In the genomic region with DNA sequence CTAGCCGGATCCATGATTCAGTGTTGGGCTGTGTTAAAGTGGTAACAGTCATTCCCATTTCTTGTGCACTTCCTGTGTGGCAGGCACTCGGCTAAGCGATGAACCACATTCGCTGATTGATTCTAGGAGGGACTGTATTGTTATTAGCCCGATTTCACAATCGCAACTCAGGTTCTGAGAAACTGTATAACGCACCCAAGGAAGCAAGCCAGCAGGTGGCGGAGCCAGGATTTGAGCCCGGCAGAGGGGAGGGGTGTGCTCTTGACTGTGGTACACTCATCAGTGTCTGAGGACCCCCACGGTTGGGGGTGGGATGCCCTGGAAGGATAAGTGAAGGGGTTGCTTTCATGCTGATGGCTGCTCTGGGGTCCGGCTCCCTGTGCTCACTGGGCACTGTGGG, we compare ENCODE assay signal across 11 cellular contexts.
"Had no signal": no experiment of that assay in that cellular context is flagged by ENCODE, and none has a peak within 500 bp of the region (broad histone marks: within the 10 kb centered on the region; RNA-seq: fewer than 3 reads in every experiment).

No MANE protein-coding gene starts in this region.

- H3K4me3 ChIP-seq: hepatocyte, skin epidermis, tibial artery, uterus had no signal

- H3K27me3 Mint-ChIP-seq: activated CD4-positive, alpha-beta T cell treated with anti-CD3 and anti-CD28 coated beads, Interleukin-2, amount 10 ng/mL, durations not matched to agents 24 days and 14 days; naive B cell had no signal

- H3K79me2 ChIP-seq: hepatocyte had no signal

- H3K4me1 Mint-ChIP-seq: activated CD4-positive, alpha-beta T cell treated with anti-CD3 and anti-CD28 coated beads, Interleukin-2, amount 10 ng/mL, durations not matched to agents 24 days and 14 days; naive B cell had no signal

- DNase-seq: activated CD4-positive, alpha-beta T cell treated with anti-CD3 and anti-CD28 coated beads, Interleukin-2, amount 10 ng/mL, durations not matched to agents 24 days and 14 days; activated CD8-positive, alpha-beta memory T cell treated with anti-CD3 and anti-CD28 coated beads for 24 hours; activated naive CD4-positive, alpha-beta T cell treated with anti-CD3 and anti-CD28 coated beads, Interleukin-2, amount 50 U/mL, for 16 hours; midbrain; naive B cell; T1000; tibial artery; uterus had no signal

- H2AFZ ChIP-seq: hepatocyte had no signal

- H3K36me3 ChIP-seq: uterus had no signal

- H3K4me2 ChIP-seq: hepatocyte had no signal

- H3K27ac Mint-ChIP-seq: activated CD4-positive, alpha-beta T cell treated with anti-CD3 and anti-CD28 coated beads, Interleukin-2, amount 10 ng/mL, durations not matched to agents 24 days and 14 days; activated T-helper 2 cell treated with anti-CD3 and anti-CD28 coated beads, Interferon-gamma antibody, Interleukin-2, Interleukin-4, amounts not matched to agents 10 μg/mL and 5 μg/mL and 100 μg/mL, durations not matched to agents 14 hours and 24 hours and 36 hours had no signal

- H3K4me3 Mint-ChIP-seq: activated CD4-positive, alpha-beta T cell treated with anti-CD3 and anti-CD28 coated beads, Interleukin-2, amount 10 ng/mL, durations not matched to agents 24 days and 14 days; naive B cell had no signal

- H3K9me3 Mint-ChIP-seq: activated CD4-positive, alpha-beta T cell treated with anti-CD3 and anti-CD28 coated beads, Interleukin-2, amount 10 ng/mL, durations not matched to agents 24 days and 14 days; activated T-helper 2 cell treated with anti-CD3 and anti-CD28 coated beads, Interferon-gamma antibody, Interleukin-2, Interleukin-4, amounts not matched to agents 10 μg/mL and 5 μg/mL and 100 μg/mL, durations not matched to agents 14 hours and 24 hours and 36 hours; naive B cell had no signal

- H3K27me3 ChIP-seq: hepatocyte, tibial artery, uterus had no signal

- H3K4me1 ChIP-seq: tibial artery, uterus had no signal

- H3K9me3 ChIP-seq: tibial artery, uterus had no signal

- H3K27ac ChIP-seq: hepatocyte, tibial artery, uterus had no signal
